ENCODE assay signal across 18 cellular contexts in the genomic region with DNA sequence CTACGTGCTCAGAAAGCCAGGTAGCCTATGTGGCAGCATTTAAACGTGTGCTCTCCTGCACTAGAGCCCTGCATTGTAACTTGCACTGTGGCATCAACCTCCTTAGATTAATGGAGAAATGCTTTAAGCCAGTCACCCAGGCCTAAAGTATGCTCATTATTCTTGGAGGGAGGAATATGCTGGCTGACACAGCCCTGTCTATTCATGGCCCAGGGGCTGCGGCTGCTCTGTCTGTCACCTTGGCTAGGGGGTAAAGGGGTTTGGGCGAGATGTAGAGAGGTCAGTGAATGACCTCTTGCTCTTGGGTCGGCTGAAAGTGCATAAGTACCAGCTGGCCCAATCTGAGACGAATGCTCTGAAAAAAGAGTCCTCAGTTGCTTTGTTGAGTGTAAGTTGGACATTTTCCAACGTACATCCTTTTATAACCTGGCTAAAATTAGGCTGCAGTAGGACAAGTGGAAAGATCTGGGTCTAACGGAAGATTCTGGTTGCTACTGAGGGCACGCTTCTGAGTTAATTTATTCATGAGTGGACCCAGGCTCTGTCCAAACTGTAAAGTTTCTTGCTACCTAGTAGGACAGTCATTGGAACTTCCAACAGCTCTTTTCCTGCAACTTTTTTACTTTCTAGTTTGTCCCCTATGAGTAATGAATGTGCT.
"Had no signal": no experiment of that assay in that cellular context is flagged by ENCODE, and none has a peak within 500 bp of the region (broad histone marks: within the 10 kb centered on the region; RNA-seq: fewer than 3 reads in every experiment).

No MANE protein-coding gene starts in this region.

- H3K9me3 ChIP-seq: left lung, neutrophil, stomach, thoracic aorta, transverse colon had no signal

- H3K27ac ChIP-seq: coronary artery, foreskin keratinocyte, left lung, neutrophil, stomach, thoracic aorta, transverse colon had no signal

- H3K4me1 ChIP-seq: foreskin keratinocyte, left lung, stomach, transverse colon had no signal

- ATAC-seq: foreskin keratinocyte; left lung; naive thymus-derived CD8-positive, alpha-beta T cell had no signal

- H3K27me3 ChIP-seq: foreskin keratinocyte, neutrophil, transverse colon had no signal

- DNase-seq: effector CD4-positive, alpha-beta T cell; endodermal cell; erythroblast; foreskin keratinocyte; head of caudate nucleus; hypothalamus; left lung; mesendoderm; naive thymus-derived CD8-positive, alpha-beta T cell; small intestine; stimulated activated CD4-positive, alpha-beta T cell treated with anti-CD3 and anti-CD28 coated beads, Interleukin-12 subunit alpha, Interleukin-12 subunit beta, amount 100 ng/mL, for 4 hours; stimulated activated naive CD4-positive, alpha-beta T cell; stomach; substantia nigra; transverse colon had no signal

- H3K36me3 ChIP-seq: left lung, neutrophil, stomach, transverse colon had no signal

- H3K4me3 ChIP-seq: coronary artery, left lung, stomach, thoracic aorta, transverse colon had no signal
